Comparison of ENCODE assay signal across 8 cellular contexts in genomic region chr5:176416123-176416924, GRCh38. TPM values are rescaled to one million over a fixed set of nuclear protein-coding genes. Genes with fewer than 3 reads are reported as not detected.
A peak's percentile ranks its signal among the peaks of the same experiment; 100 is the strongest.
DNase-seq lines count a peak whose midpoint lies in the region; ATAC-seq and TF ChIP-seq lines count a peak whose summit lies in the region.

CLTB (minus strand) TSS chr5:176416539; CDS start chr5:176416363, 176 bp downstream.

- H3K9me3 ChIP-seq in heart left ventricle = no peaks in the 10 kb centered on the region

- WGBS in adipose tissue, 3 donors = 1 to 2% (median 2%) methylated on average over 66 to 99 of the region's 99 CpGs
- 1 to 4% (median 2%) methylated on average over 9 to 99 of the region's 99 CpGs for whole genome bisulfite sequencing in heart left ventricle, 4 donors

- peak; percentile 92 to 97 (median 94) for ATAC-seq in T-cell (replicated peaks in 1 of 4)
- ATAC-seq in heart left ventricle = peak; percentile 90 to 94 (median 93)

- TF ChIP-seq CTCF in GM12872 (IDR thresholded peaks at IDR 0.05; ENCODE audit: insufficient read depth, low read depth, low read length) (peak; percentile 64; the same call in 2 of the 3 replicates), HFFc6 (IDR thresholded peaks at IDR 0.05) (peak; percentile 85), NB4 (IDR thresholded peaks at IDR 0.05; ENCODE audit: low read depth, low read length) (peak; percentile 6), heart left ventricle (IDR thresholded peaks at IDR 0.05) (peak; percentile 43 to 92 (median 83)), type B pancreatic cell (conservative IDR thresholded peaks at IDR 0.05) (peak; percentile 77)

- H3K27me3 Mint-ChIP-seq in HFFc6 (ENCODE audit: insufficient read depth) (peaks cover 12% of the 10 kb centered on the region), T-cell (no peaks in the 10 kb centered on the region), type B pancreatic cell (peaks cover 9% of the 10 kb centered on the region)

- peaks cover 51% of the 10 kb centered on the region for H3K4me1 Mint-ChIP-seq in HFFc6 (ENCODE audit: low read depth)
- H3K4me1 Mint-ChIP-seq in T-cell = peaks cover 38 to 46% (median 41%) of the 10 kb centered on the region in 3 donors
- peaks cover 26% of the 10 kb centered on the region for H3K4me1 Mint-ChIP-seq in type B pancreatic cell (ENCODE audit: unreplicated experiment)

- H3K4me3 Mint-ChIP-seq in HFFc6 = peak within 1 kb of the TSS; percentile 94
- peak within 1 kb of the TSS; percentile 76 to 82 (median 77) for H3K4me3 Mint-ChIP-seq in T-cell
- H3K4me3 Mint-ChIP-seq in type B pancreatic cell = peak within 1 kb of the TSS; percentile 86

- CTCF ChIA-PET in T-cell (lab: Charles Lee) = interaction anchor here in 1 of 2 donors (0.6 to 2.3 kb wide), 5 partner anchors 31 to 244 kb away, joined by 3 to 12 read pairs (median 3); no protein-coding TSS in a partner anchor

- H3K27ac ChIP-seq in adipose tissue (ENCODE audit: low read depth, low read length) (peak within 1 kb of the TSS; percentile 84), heart left ventricle (peak within 1 kb of the TSS; percentile 83 to 99 (median 96))

- H3K4me1 ChIP-seq in heart left ventricle = peaks cover 7 to 51% (median 42%) of the 10 kb centered on the region in 12 donors

- POLR2A ChIA-PET in T-cell (lab: Charles Lee) = interaction anchor here (0.6 to 0.9 kb wide), 3 partner anchors 21 to 49 kb away, joined by 3 to 7 read pairs (median 3); no protein-coding TSS in a partner anchor

- H3K9me3 Mint-ChIP-seq in HFFc6 = 0 out of 2 replicates have a peak, but pooled peaks cover 3% of the 10 kb centered on the region
- H3K9me3 Mint-ChIP-seq in T-cell = no peaks in the 10 kb centered on the region
- no peaks in the 10 kb centered on the region for H3K9me3 Mint-ChIP-seq in type B pancreatic cell

- peak within 1 kb of the TSS; percentile 84 for H3K27ac Mint-ChIP-seq in HFFc6
- peak within 1 kb of the TSS; percentile 74 to 77 for H3K27ac Mint-ChIP-seq in T-cell
- peak within 1 kb of the TSS; percentile 88 for H3K27ac Mint-ChIP-seq in type B pancreatic cell

- peaks cover 0 to under 1% (median 0%) of the 10 kb centered on the region in 9 donors for H3K36me3 ChIP-seq in heart left ventricle

- H3K36me3 Mint-ChIP-seq in HFFc6 (ENCODE audit: low read depth) (peaks cover 11% of the 10 kb centered on the region), T-cell (no peaks in the 10 kb centered on the region), type B pancreatic cell (no peaks in the 10 kb centered on the region)

- TF ChIP-seq POLR2A in NB4 (IDR thresholded peaks at IDR 0.05; ENCODE audit: extremely low read depth, insufficient read length) (peak; percentile 32), heart left ventricle (IDR thresholded peaks at IDR 0.05) (peak; percentile 85 to 93)

- peak; percentile 68 for DNase-seq in HFFc6
- peak; percentile 88 for DNase-seq in NB4 (ENCODE audit: low read depth)
- peak; percentile 75 to 95 (median 88) for DNase-seq in T-cell
- peak; percentile 92 to 97 (median 94) for DNase-seq in heart left ventricle
- peak; percentile 84 to 97 (median 90) for DNase-seq in posterior cingulate gyrus
- DNase-seq in type B pancreatic cell (ENCODE audit: extremely low spot score, unreplicated experiment) = peak; percentile 87

- H3K4me3 ChIP-seq in NB4 (ENCODE audit: low read depth, low read length) = peak within 1 kb of the TSS; percentile 54
- H3K4me3 ChIP-seq in heart left ventricle = peak within 1 kb of the TSS; percentile 47 to 100 (median 84)

- no peaks in the 10 kb centered on the region for H3K27me3 ChIP-seq in heart left ventricle

- intact Hi-C loops in heart left ventricle (cut with DNase I) (loop anchor here in 8 of 10 donors (2.0 to 10.0 kb wide), 11 partner anchors 30 to 238 kb away; partner anchors contain the start of genes RNF44 (in 3 of the 8), CDHR2 (in 2 of the 8), KIAA1191 (in 2 of the 8) and ARL10 (in 1 of the 8)), posterior cingulate gyrus (cut with DNase I) (loop anchor here (1.0 kb wide), 3 partner anchors 32 to 231 kb away; partner anchors contain the start of genes FAF2 and TSPAN17)

RNA-seq across cellular contexts. Expression of gene CLTB, which starts in this region (rescaled TPM):
- total RNA-seq in HFFc6 (2021; fragmentation: NEBNext Ultra II Directional; extraction: Animal tissue kit (Norgen Biotek cat#: 25700)) = 100 to 1,000 TPM; 178 to 226 (median 202) TPM
- total RNA-seq in T-cell = 10 to 100 TPM; 43.9 to 73.5 (median 45.6) TPM
- 100 to 1,000 TPM in 2 of 3 donors, 10 to 100 TPM in 1; 50.8 to 128 (median 105) TPM for polyA plus RNA-seq in adipose tissue
- 100 to 1,000 TPM; 185 to 401 (median 231) TPM for total RNA-seq in heart left ventricle
- polyA plus RNA-seq in heart left ventricle = 100 to 1,000 TPM; 461 to 464 TPM
- 38.1 and 71.3 TPM in 2 replicates for total RNA-seq in type B pancreatic cell (ENCODE audit: low replicate concordance)

Comparison
In these comparisons a context has a peak if more than half of its experiments do, and no peak if none do; other contexts are left out.
1. Peak in every context shown above with its lines: DNase-seq, ATAC-seq, H3K4me3 ChIP-seq and H3K27ac ChIP-seq.
2. CTCF ChIP-seq: peak in every context shown above with its lines; median percentile 85 in HFFc6; 83 in heart left ventricle; 77 in type B pancreatic cell; 64 in GM12872; 6 in NB4.